ENCODE assay signal across 2 cellular contexts in the genomic region with DNA sequence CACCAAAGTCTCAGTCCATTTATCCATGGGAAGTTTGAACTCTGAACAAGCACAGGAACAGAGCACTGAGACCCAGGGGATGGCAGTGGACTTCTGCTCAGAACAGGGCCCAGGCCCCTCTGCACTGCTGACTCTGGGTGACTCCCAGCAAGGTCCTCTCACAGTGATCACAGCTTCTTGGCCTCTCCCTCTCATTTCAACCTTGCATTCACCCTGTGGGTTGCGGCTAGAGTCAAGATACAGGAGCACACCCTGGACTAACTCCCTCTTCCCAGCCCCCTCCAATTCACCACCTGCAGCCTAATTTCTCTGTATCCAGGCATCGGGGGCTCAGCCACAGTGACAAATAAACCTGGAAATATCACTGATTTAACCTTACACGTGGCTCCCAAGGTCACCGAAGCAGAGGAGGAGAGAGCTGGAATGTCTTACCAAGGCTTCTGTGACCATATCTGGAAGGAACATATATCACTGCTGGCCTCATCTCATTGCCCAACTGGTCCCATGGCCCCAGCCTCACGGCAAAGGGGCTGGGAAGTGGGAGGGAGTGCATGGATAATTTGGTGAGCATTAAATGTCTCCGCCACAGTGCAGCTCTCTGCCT.
TF ChIP-seq lines count a peak whose summit lies in the region.

No MANE protein-coding gene starts in this region.

TF ChIP-seq in K562, 482 proteins besides CTCF, POLR2A, EP300 and RAD21 (continues in another document):
- no peak for TF ChIP-seq C11orf30 (IDR thresholded peaks at IDR 0.05; ENCODE audit: low read depth)
- TF ChIP-seq RCOR1 (IDR thresholded peaks at IDR 0.05; ENCODE audit: borderline replicate concordance in 1 of 2, low read depth in 2 of 2, low read length in 2 of 2), result 0 out of 4 replicates have a peak, but pooled peaks of 1 of the 2 experiments have one; percentile 13
- TF ChIP-seq GABPB1 (CRISPR knock-in tag; IDR thresholded peaks at IDR 0.05), result no peak
- 0 out of 2 replicates have a peak, but pooled peaks have one; percentile 16 for TF ChIP-seq DPF2 (IDR thresholded peaks at IDR 0.05)
- no peak for TF ChIP-seq ZNF263 (CRISPR knock-in tag; IDR thresholded peaks at IDR 0.05; ENCODE audit: borderline replicate concordance)
- TF ChIP-seq, protein P1, sequence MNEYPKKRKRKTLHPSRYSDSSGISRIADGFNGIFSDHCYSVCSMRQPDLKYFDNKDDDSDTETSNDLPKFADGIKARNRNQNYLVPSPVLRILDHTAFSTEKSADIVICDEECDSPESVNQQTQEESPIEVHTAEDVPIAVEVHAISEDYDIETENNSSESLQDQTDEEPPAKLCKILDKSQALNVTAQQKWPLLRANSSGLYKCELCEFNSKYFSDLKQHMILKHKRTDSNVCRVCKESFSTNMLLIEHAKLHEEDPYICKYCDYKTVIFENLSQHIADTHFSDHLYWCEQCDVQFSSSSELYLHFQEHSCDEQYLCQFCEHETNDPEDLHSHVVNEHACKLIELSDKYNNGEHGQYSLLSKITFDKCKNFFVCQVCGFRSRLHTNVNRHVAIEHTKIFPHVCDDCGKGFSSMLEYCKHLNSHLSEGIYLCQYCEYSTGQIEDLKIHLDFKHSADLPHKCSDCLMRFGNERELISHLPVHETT (CRISPR knock-in tag; conservative IDR thresholded peaks at IDR 0.05 in 1 of 2, IDR thresholded peaks at IDR 0.05 in 1 of 2), result 0 out of 4 replicates have a peak, but pooled peaks of 1 of the 2 experiments have one; percentile 33
- TF ChIP-seq ID3 (CRISPR knock-in tag; IDR thresholded peaks at IDR 0.05), result no peak
- 0 out of 2 replicates have a peak, but pooled peaks have one; percentile 44 for TF ChIP-seq ID3 (tag; IDR thresholded peaks at IDR 0.05)
- no peak for TF ChIP-seq NR2C2 (CRISPR knock-in tag; IDR thresholded peaks at IDR 0.05)
- TF ChIP-seq NR2C2 (tag; IDR thresholded peaks at IDR 0.05), result peak; percentile 40; the same call in 1 of the 2 replicates
- TF ChIP-seq BRF2 (IDR thresholded peaks at IDR 0.05; ENCODE audit: borderline replicate concordance, insufficient read depth, insufficient read length), result no peak
- peak; percentile 9 for TF ChIP-seq MEIS2 (IDR thresholded peaks at IDR 0.05; ENCODE audit: partially characterized antibody)
- no peak for TF ChIP-seq PCBP2 (IDR thresholded peaks at IDR 0.05; ENCODE audit: low read depth, low read length, poor library complexity, severe bottlenecking)
- no peak for TF ChIP-seq STAT5B (CRISPR knock-in tag; IDR thresholded peaks at IDR 0.05)
- TF ChIP-seq CREB3 (tag; conservative IDR thresholded peaks at IDR 0.05; ENCODE audit: low read depth), result 0 out of 2 replicates have a peak, but pooled peaks have one; percentile 17

TF ChIP-seq in liver, 16 proteins besides CTCF, POLR2A, EP300 and RAD21:
- TF ChIP-seq HNF4A (conservative IDR thresholded peaks at IDR 0.05) (peak in 1 of 2 donors; percentile 26), ATF3 (IDR thresholded peaks at IDR 0.05) (no peak)
